Comparison of ENCODE assay signal across 7 cellular contexts in genomic region chr7:67690700-67691099, GRCh38.
"Had no signal": no experiment of that assay in that cellular context is flagged by ENCODE, and none has a peak within 500 bp of the region (broad histone marks: within the 10 kb centered on the region; RNA-seq: fewer than 3 reads in every experiment).

No MANE protein-coding gene starts in this region.

- H3K27ac ChIP-seq: HL-60 had no signal

- H3K27me3 Mint-ChIP-seq: IgD-negative memory B cell had no signal

- ATAC-seq: HepG2, K562 had no signal

- H3K4me3 ChIP-seq: K562 had no signal

- H3K27ac Mint-ChIP-seq: IgD-negative memory B cell had no signal

- DNase-seq: IMR-90, KBM-7, KG1 had no signal

- H3K4me3 Mint-ChIP-seq: IgD-negative memory B cell had no signal
